9 cellular contexts compared by ENCODE assay signal in the genomic region with DNA sequence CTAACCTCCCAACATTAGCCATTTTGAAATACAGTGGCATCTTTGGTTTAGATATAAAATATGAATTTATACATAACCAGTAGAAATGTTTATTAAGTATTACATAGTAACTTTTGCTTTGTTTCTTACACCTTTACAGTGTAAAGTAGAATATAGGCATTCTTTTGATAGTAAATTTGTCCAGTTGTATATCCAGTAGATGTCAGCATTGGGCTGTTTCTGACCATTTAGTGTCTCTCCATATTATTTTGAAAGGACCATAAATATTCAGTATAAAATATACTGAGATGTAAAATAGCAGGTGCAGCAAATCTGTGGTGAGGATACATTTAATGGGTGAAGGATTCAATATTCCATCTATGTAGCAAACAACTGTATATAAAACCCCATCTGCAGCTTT.
A peak's percentile ranks its signal among the peaks of the same experiment; 100 is the strongest.
DNase-seq lines count a peak whose midpoint lies in the region; TF ChIP-seq lines count a peak whose summit lies in the region.
"Had no signal": no experiment of that assay in that cellular context is flagged by ENCODE, and none has a peak within 500 bp of the region (broad histone marks: within the 10 kb centered on the region; RNA-seq: fewer than 3 reads in every experiment).

No MANE protein-coding gene starts in this region.

- intact Hi-C loops in prostate gland (cut with DNase I) = loop anchor here (10.0 kb wide), 1 partner anchor 328 kb away; no protein-coding TSS in a partner anchor
- intact Hi-C loops in posterior vena cava (cut with DNase I) = no loop called here

- no peaks in the 10 kb centered on the region for H3K36me3 ChIP-seq in prostate gland
- H3K36me3 ChIP-seq in MG63 = no peaks in the 10 kb centered on the region

- no peak overlapping the region for H3K27ac ChIP-seq in prostate gland

- H3K4me3 ChIP-seq in epithelial cell of proximal tubule (ENCODE audit: low read depth, low read length) (no peak overlapping the region), prostate gland (no peak overlapping the region), MG63 (no peak overlapping the region)

- TF ChIP-seq POLR2A in prostate gland (IDR thresholded peaks at IDR 0.05) = no peak

- no peaks in the 10 kb centered on the region for H3K4me1 ChIP-seq in prostate gland (replicated peaks)

- peak; percentile 28 for DNase-seq in DMS79 treated with DMSO at 0.1 percent for 48 hours (lab: John Stamatoyannopoulos, UW)
- DNase-seq in DMS79 (lab: John Stamatoyannopoulos, UW) = no peak
- peak; percentile 27 for DNase-seq in NCI-H774 (lab: John Stamatoyannopoulos, UW)
- no peak for DNase-seq in epithelial cell of proximal tubule (ENCODE audit: low read depth)
- no peak for DNase-seq in prostate gland (ENCODE audit: low spot score)
- DNase-seq in MG63 = no peak
- no peak for DNase-seq in posterior vena cava (ENCODE audit: low spot score)
- DNase-seq in stimulated activated naive CD4-positive, alpha-beta T cell treated with Interleukin-2 at 50 U/mL for 16 hours (lab: John Stamatoyannopoulos, UW) = no peak
- DNase-seq: activated CD8-positive, alpha-beta T cell treated with anti-CD3 and anti-CD28 coated beads for 36 hours had no signal

- H3K27me3 ChIP-seq in prostate gland (replicated peaks; ENCODE audit: insufficient read depth) (no peaks in the 10 kb centered on the region), MG63 (no peaks in the 10 kb centered on the region)

- TF ChIP-seq CTCF in epithelial cell of proximal tubule (conservative IDR thresholded peaks at IDR 0.05; ENCODE audit: low read depth, low read length) = peak; percentile 51
- TF ChIP-seq CTCF in prostate gland (IDR thresholded peaks at IDR 0.05) = peak in 3 of 4 experiments; percentile 36 to 43 (median 41)

- no peaks in the 10 kb centered on the region for H3K9me3 ChIP-seq in prostate gland
- H3K9me3 ChIP-seq in MG63 = no peaks in the 10 kb centered on the region

Comparison
In these comparisons a context has a peak if more than half of its experiments do, and no peak if none do; other contexts are left out.
1. DNase-seq: peak in DMS79 treated with DMSO at 0.1 percent for 48 hours (single experiment) and NCI-H774 (single experiment); none in DMS79 (single experiment), epithelial cell of proximal tubule (single experiment), prostate gland (single experiment), MG63 (single experiment), posterior vena cava (single experiment) and stimulated activated naive CD4-positive, alpha-beta T cell treated with Interleukin-2 at 50 U/mL for 16 hours (single experiment).